23 cellular contexts compared by ENCODE assay signal in genomic region chr5:107514305-107514704, GRCh38.
DNase-seq lines count a peak whose midpoint lies in the region; ATAC-seq, FAIRE-seq and TF ChIP-seq lines count a peak whose summit lies in the region.
"Had no signal": no experiment of that assay in that cellular context is flagged by ENCODE, and none has a peak within 500 bp of the region (broad histone marks: within the 10 kb centered on the region; RNA-seq: fewer than 3 reads in every experiment).

No MANE protein-coding gene starts in this region.

- no peaks in the 10 kb centered on the region for H3K36me3 ChIP-seq in BLaER1 treated with 17β-estradiol and CSF1 and Interleukin-3, amounts not matched to agents 10 nM and 100 nM
- H3K36me3 ChIP-seq in keratinocyte (ENCODE audit: control insufficient read depth in 2 of 2, extremely low read depth in 1 of 2, insufficient read depth in 2 of 2, low read length in 2 of 2) (no peaks in the 10 kb centered on the region), right lobe of liver (no peaks in the 10 kb centered on the region), transverse colon (no peaks in the 10 kb centered on the region)
- H3K36me3 ChIP-seq: gastrocnemius medialis, Peyer's patch, stomach, uterus had no signal

- peaks cover 0 to 20% (median 6%) of the 10 kb centered on the region in 10 experiments; a peak in 8 of 20 replicates for H3K4me1 ChIP-seq in BLaER1 treated with 17β-estradiol and CSF1 and Interleukin-3, amounts not matched to agents 10 nM and 100 nM
- H3K4me1 ChIP-seq in keratinocyte (ENCODE audit: control insufficient read depth, extremely low read depth, insufficient read depth, low read length) (peaks cover 18% of the 10 kb centered on the region), right lobe of liver (no peaks in the 10 kb centered on the region), transverse colon (peaks cover 0 to 9% (median 0%) of the 10 kb centered on the region in 4 donors)
- H3K4me1 ChIP-seq: gastrocnemius medialis, Peyer's patch, uterus had no signal

- no peak overlapping the region for H2AFZ ChIP-seq in keratinocyte (ENCODE audit: control insufficient read depth, low read length)

- H3K9ac ChIP-seq in BLaER1 treated with 17β-estradiol and CSF1 and Interleukin-3, amounts not matched to agents 10 nM and 100 nM = no peak overlapping the region
- no peak overlapping the region for H3K9ac ChIP-seq in keratinocyte (ENCODE audit: control insufficient read depth, extremely low read depth, insufficient read depth, low read length)

- H3K4me3 Mint-ChIP-seq in activated naive CD8-positive, alpha-beta T cell treated with anti-CD3 and anti-CD28 coated beads for 36 hours = no peak overlapping the region
- H3K4me3 Mint-ChIP-seq: CD8-positive, alpha-beta memory T cell; H9 had no signal

- no peaks in the 10 kb centered on the region for H3K9me3 ChIP-seq in BLaER1 treated with 17β-estradiol and CSF1 and Interleukin-3, amounts not matched to agents 10 nM and 100 nM (replicated peaks in 1 of 11)
- H3K9me3 ChIP-seq in keratinocyte (ENCODE audit: control insufficient read depth, low read depth, low read length) (no peaks in the 10 kb centered on the region), right lobe of liver (no peaks in the 10 kb centered on the region), transverse colon (no peaks in the 10 kb centered on the region)
- H3K9me3 ChIP-seq: gastrocnemius medialis, Peyer's patch, stomach, uterus had no signal

- peaks cover 8% of the 10 kb centered on the region for H3K27me3 Mint-ChIP-seq in activated naive CD8-positive, alpha-beta T cell treated with anti-CD3 and anti-CD28 coated beads for 36 hours

- intact Hi-C loops in right lobe of liver (cut with DNase I) = no loop called here
- intact Hi-C loops in transverse colon (cut with DNase I; ENCODE audit: low total_unique reads) = no loop called here

- H3K9me3 Mint-ChIP-seq in activated naive CD8-positive, alpha-beta T cell treated with anti-CD3 and anti-CD28 coated beads for 36 hours = no peaks in the 10 kb centered on the region
- H3K9me3 Mint-ChIP-seq: activated naive CD4-positive, alpha-beta T cell treated with anti-CD3 and anti-CD28 coated beads, Interleukin-2, amount 50 U/mL, for 72 hours; H9 had no signal

- DNase-seq in HT1080 (ENCODE audit: low read depth) (peak; percentile 70), astrocyte of the hippocampus (ENCODE audit: low read depth, low spot score) (peak; percentile 31), keratinocyte (ENCODE audit: low read depth, low spot score) (no peak), NCI-H2227 (lab: John Stamatoyannopoulos, UW; ENCODE audit: unreplicated experiment) (no peak), right lobe of liver (no peak), transverse colon (no peak)
- DNase-seq in activated naive CD8-positive, alpha-beta T cell treated with anti-CD3 and anti-CD28 coated beads for 36 hours = no peak
- DNase-seq: activated CD4-positive, alpha-beta T cell treated with anti-CD3 and anti-CD28 coated beads, Interleukin-2, amount 50 U/mL, for 48 hours; activated T-cell treated with anti-CD3 and anti-CD28 coated beads, Interleukin-2, amount 50 U/mL, for 1 hour; CD8-positive, alpha-beta memory T cell; cerebellar nuclear complex; EL; gastrocnemius medialis; H9; NCI-H2029 treated with DMSO at 0.1 percent for 48 hours; NCI-H526 treated with DMSO at 0.1 percent for 48 hours; Peyer's patch; stomach; uterus had no signal

- peaks cover 2% of the 10 kb centered on the region for H3K4me1 Mint-ChIP-seq in activated naive CD8-positive, alpha-beta T cell treated with anti-CD3 and anti-CD28 coated beads for 36 hours
- H3K4me1 Mint-ChIP-seq: CD8-positive, alpha-beta memory T cell had no signal

- H3K27ac ChIP-seq in BLaER1 treated with 17β-estradiol and CSF1 and Interleukin-3, amounts not matched to agents 10 nM and 100 nM = no peak overlapping the region
- H3K27ac ChIP-seq in keratinocyte (ENCODE audit: control insufficient read depth, insufficient read depth, low read length) (peak overlapping the region; percentile 24), right lobe of liver (no peak overlapping the region), transverse colon (no peak overlapping the region)
- H3K27ac ChIP-seq: gastrocnemius medialis, Peyer's patch, stomach, uterus had no signal

- peak overlapping the region in 7 of 11 experiments; percentile 7 to 44 (median 27); a peak in 7 of 22 replicates for H3K4me2 ChIP-seq in BLaER1 treated with 17β-estradiol and CSF1 and Interleukin-3, amounts not matched to agents 10 nM and 100 nM
- peak overlapping the region; percentile 2 for H3K4me2 ChIP-seq in keratinocyte (ENCODE audit: control insufficient read depth, extremely low read depth, insufficient read depth, low read depth, low read length)

- no peaks in the 10 kb centered on the region for H3K27me3 ChIP-seq in BLaER1 treated with 17β-estradiol and CSF1 and Interleukin-3, amounts not matched to agents 10 nM and 100 nM
- H3K27me3 ChIP-seq in keratinocyte (ENCODE audit: control insufficient read depth, extremely low read depth, insufficient read depth, low read length) (no peaks in the 10 kb centered on the region), right lobe of liver (no peaks in the 10 kb centered on the region), transverse colon (no peaks in the 10 kb centered on the region)
- H3K27me3 ChIP-seq: gastrocnemius medialis, Peyer's patch, stomach, uterus had no signal

- H3K79me2 ChIP-seq in keratinocyte (ENCODE audit: control insufficient read depth, insufficient read depth, low read length) = peaks cover 4% of the 10 kb centered on the region

- TF ChIP-seq POLR2A in right lobe of liver (IDR thresholded peaks at IDR 0.05) (no peak), transverse colon (IDR thresholded peaks at IDR 0.05) (no peak)

- H3K9me1 ChIP-seq in keratinocyte (ENCODE audit: control insufficient read depth, extremely low read depth, insufficient read depth, low read length) = no peaks in the 10 kb centered on the region

- no peaks in the 10 kb centered on the region for H3K36me3 Mint-ChIP-seq in activated naive CD8-positive, alpha-beta T cell treated with anti-CD3 and anti-CD28 coated beads for 36 hours
- H3K36me3 Mint-ChIP-seq: activated naive CD4-positive, alpha-beta T cell treated with anti-CD3 and anti-CD28 coated beads, Interleukin-2, amount 50 U/mL, for 72 hours; CD8-positive, alpha-beta memory T cell had no signal

- no peak for ATAC-seq in right lobe of liver
- ATAC-seq: activated naive CD4-positive, alpha-beta T cell treated with anti-CD3 and anti-CD28 coated beads, Interleukin-2, amount 50 U/mL, for 72 hours; gastrocnemius medialis had no signal

- no peak for TF ChIP-seq EP300 in transverse colon (IDR thresholded peaks at IDR 0.05; ENCODE audit: low read depth)

- TF ChIP-seq CTCF in keratinocyte (optimal IDR thresholded peaks at IDR 0.05 in 1 of 3, IDR thresholded peaks at IDR 0.05 in 1 of 3, conservative IDR thresholded peaks at IDR 0.05 in 1 of 3; ENCODE audit: extremely low read depth in 1 of 3, insufficient read depth in 2 of 3, low read length in 3 of 3) (no peak), right lobe of liver (IDR thresholded peaks at IDR 0.05) (no peak), transverse colon (IDR thresholded peaks at IDR 0.05) (no peak)

- in situ Hi-C loops in transverse colon (cut with MboI; ENCODE audit: low pct_ligation_motif_present in 1 of 4, low pct_unique_long_range_greater_than_20kb in 1 of 4, low sequenced_read_pairs in 3 of 4) = no loop called here

- 80% methylated on average over 2 of the region's 2 CpGs for WGBS in right lobe of liver (ENCODE audit: insufficient coverage, low coverage, low lambda C conversion rate, missing lambda C conversion rate)
- WGBS in transverse colon (ENCODE audit: low coverage in 1 of 2), 2 donors = 79 to 84% methylated on average over 2 of the region's 2 CpGs

- no peak overlapping the region for H3K27ac Mint-ChIP-seq in activated naive CD8-positive, alpha-beta T cell treated with anti-CD3 and anti-CD28 coated beads for 36 hours

- no peaks in the 10 kb centered on the region for H4K20me1 ChIP-seq in BLaER1 treated with 17β-estradiol and CSF1 and Interleukin-3, amounts not matched to agents 10 nM and 100 nM
- no peaks in the 10 kb centered on the region for H4K20me1 ChIP-seq in keratinocyte (ENCODE audit: control insufficient read depth, extremely low read depth, insufficient read depth, low read length)

- peak; percentile 94 for FAIRE-seq in keratinocyte (lab: Jason Lieb, UNC)
- FAIRE-seq: HTR-8/SVneo, TTC549 had no signal

- no peak overlapping the region for H3K4me3 ChIP-seq in BLaER1 treated with 17β-estradiol and CSF1 and Interleukin-3, amounts not matched to agents 10 nM and 100 nM
- H3K4me3 ChIP-seq in keratinocyte (ENCODE audit: control insufficient read depth in 2 of 3, extremely low read depth in 1 of 3, insufficient read depth in 2 of 3, low read depth in 1 of 3, low read length in 3 of 3) = no peak overlapping the region
- H3K4me3 ChIP-seq in right lobe of liver = no peak overlapping the region
- H3K4me3 ChIP-seq in transverse colon = no peak overlapping the region
- H3K4me3 ChIP-seq: gastrocnemius medialis, Peyer's patch, stomach, uterus had no signal

- dilution Hi-C loops in keratinocyte (cut with MboI; ENCODE audit: extremely low pct_ligation_motif_present, low sequenced_read_pairs) = no loop called here

Comparison
In these comparisons a context has a peak if more than half of its experiments do, and no peak if none do; other contexts are left out.
1. DNase-seq: peak in HT1080 (single experiment) and astrocyte of the hippocampus (single experiment); none in keratinocyte (single experiment), activated naive CD8-positive, alpha-beta T cell treated with anti-CD3 and anti-CD28 coated beads for 36 hours (single experiment), NCI-H2227 (single experiment), right lobe of liver (0 of 3) and transverse colon (single experiment).